Comparison of ENCODE assay signal across 8 cellular contexts in the genomic region with DNA sequence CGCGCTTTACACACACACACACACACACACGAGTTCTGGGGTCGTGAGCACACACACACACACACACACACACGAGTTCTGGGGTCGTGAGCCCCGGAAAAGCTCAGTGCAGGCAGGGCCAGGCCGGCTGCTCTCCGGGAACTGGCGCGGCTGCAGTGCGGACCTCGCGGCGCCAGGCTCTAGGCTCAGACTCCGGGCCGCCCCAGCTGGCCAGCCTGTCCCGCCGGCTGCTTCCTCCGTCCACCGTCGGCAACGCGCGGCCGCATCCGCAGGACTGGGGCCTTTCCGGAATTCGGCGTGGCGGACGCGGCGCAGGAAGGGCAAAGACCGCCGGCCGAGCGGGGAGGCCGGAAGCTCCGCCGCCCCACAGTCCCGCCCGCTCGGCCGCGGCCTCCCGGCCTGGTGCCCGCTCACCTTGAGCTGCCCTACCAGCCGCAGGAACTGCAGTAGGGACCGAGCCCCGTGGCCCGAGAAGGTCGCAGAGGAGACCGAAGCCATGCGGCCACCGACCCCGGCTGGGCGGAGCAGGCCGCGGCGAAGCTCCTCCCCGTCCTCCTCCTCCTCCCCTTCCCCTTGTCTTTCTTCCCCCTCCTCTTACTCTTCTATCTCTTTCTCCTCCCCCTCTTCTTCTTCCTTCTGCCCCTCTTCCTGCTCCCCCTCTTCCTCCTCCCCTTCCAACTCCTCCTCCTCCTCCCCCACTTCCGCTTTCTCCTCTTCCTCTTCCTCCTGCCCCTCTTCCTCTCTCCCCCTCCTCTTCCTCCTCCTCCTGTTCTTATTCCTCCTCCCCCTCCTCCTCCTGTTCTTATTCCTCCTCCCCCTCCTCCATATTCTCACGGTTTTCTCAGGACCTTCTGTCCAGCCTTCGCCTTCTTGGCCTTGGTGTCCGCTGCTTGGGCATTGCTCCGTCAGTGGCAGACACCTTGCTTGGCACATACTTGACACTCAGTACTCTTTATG. TPM values are rescaled to one million over a fixed set of nuclear protein-coding genes. Genes with fewer than 3 reads are reported as not detected.
DNase-seq lines count a peak whose midpoint lies in the region; ATAC-seq lines count a peak whose summit lies in the region.

Gene HDDC2 (minus strand): TSS at position 533 of the 957 bp plus-strand sequence. CDS start 35 bp downstream, at position 498.

- POLR2A ChIA-PET in activated CD8-positive, alpha-beta memory T cell treated with anti-CD3 and anti-CD28 coated beads for 36 hours (lab: Charles Lee): interaction anchor here (0.6 to 3.5 kb wide), 4 partner anchors 11 to 489 kb away, joined by 3 to 12 read pairs (median 3); partner anchors contain the start of gene NCOA7

- ATAC-seq in GM18873 (IDR thresholded peaks at IDR 0.05; ENCODE audit: low FRiP score, unreplicated experiment) (peak; percentile 77), HG03097 (IDR thresholded peaks at IDR 0.05; ENCODE audit: low FRiP score, unreplicated experiment) (peak; percentile 87)

- DNase-seq in Ammon's horn (ENCODE audit: low spot score): peak; percentile 66
- DNase-seq in NCI-H82 treated with DMSO at 0.1 percent for 48 hours (lab: John Stamatoyannopoulos, UW; ENCODE audit: unreplicated experiment): peak; percentile 69
- DNase-seq in mesenteric fat pad (ENCODE audit: low spot score): peak; percentile 95
- peak; percentile 67 for DNase-seq in stimulated activated CD8-positive, alpha-beta memory T cell treated with anti-CD3 and anti-CD28 coated beads, Interleukin-4, amount 100 ng/mL, for 48 hours

- CTCF ChIA-PET in activated CD8-positive, alpha-beta memory T cell treated with anti-CD3 and anti-CD28 coated beads for 36 hours (lab: Charles Lee): interaction anchor here (0.6 to 0.8 kb wide), 3 partner anchors 311 to 489 kb away, joined by 3 read pairs; partner anchors contain the start of gene NCOA7

- in situ Hi-C loops in endometrial microvascular endothelial cells (cut with HindIII; ENCODE audit: inconsistent ontology term, low pct_unique_long_range_greater_than_20kb, low sequenced_read_pairs): no loop called here

RNA-seq across cellular contexts. Expression of gene HDDC2, which starts in this region (rescaled TPM):
- total RNA-seq in activated CD8-positive, alpha-beta memory T cell treated with anti-CD3 and anti-CD28 coated beads for 36 hours: 100 to 1,000 TPM; 113 to 114 TPM
- 21.3 TPM for total RNA-seq in endometrial microvascular endothelial cells (ENCODE audit: inconsistent ontology term)
- 53.9 TPM for total RNA-seq in mesenteric fat pad

Comparison
In these comparisons a context has a peak if more than half of its experiments do, and no peak if none do; other contexts are left out.
1. Peak in every context shown above with its lines: DNase-seq and ATAC-seq.